In the genomic region with DNA sequence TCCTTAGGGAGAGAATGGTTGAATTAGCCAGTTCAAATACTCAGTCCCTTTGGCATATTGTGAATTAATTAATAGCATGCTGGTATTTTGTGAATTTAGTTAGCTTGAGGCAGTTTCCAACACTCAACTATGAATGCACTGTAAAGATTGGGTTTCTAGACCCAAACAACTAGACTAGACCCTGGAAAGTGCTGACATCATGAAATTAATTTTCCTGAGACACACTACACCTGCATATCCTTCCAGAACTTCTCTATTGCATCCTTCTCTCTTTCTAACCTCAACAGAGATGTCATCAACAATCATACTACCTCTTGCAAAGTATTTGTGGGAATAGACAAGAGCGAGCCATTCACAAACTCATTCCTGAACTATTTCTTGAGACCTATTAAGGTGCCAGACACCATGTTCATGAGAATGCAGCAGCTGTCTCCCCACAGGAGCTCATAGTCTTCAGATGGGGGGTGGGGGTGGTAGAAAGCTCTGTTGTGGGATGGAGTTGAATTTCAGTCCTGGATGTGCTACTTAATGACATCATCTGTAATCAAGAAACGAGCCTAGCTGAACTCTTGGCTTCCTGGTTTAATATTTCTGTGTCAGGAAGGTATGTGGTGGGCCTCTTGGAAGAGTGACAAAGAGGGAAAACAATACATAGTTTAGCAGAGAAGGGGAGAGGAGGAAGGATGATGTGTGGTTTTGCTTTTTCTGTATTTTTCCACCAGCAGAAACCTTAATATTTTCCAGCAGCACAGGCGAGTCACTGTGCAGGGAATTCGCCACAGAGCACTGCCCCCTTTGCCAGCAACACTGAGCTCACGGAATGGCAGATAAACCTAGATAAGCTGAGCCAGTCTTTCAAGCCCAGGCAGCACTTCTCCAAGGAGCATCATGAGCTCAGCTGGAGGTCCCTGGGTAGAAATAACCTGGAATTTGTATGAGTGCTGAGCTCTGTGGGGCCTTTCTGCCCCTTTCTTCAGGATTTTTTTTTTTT, we compare ENCODE assay signal across 9 cellular contexts. TPM values are rescaled to one million over a fixed set of nuclear protein-coding genes. Genes with fewer than 3 reads are reported as not detected.
DNase-seq lines count a peak whose midpoint lies in the region; ATAC-seq and TF ChIP-seq lines count a peak whose summit lies in the region.
"Had no signal": no experiment of that assay in that cellular context is flagged by ENCODE, and none has a peak within 500 bp of the region (broad histone marks: within the 10 kb centered on the region; RNA-seq: fewer than 3 reads in every experiment).

No MANE protein-coding gene starts in this region.

- H3K27ac Mint-ChIP-seq in GM23338, result no peak overlapping the region

- H3K79me2 ChIP-seq in GM23338 (replicated peaks; ENCODE audit: insufficient read depth), result no peaks in the 10 kb centered on the region

- no peak overlapping the region for H3K27ac ChIP-seq in GM23338 (ENCODE audit: low read depth)

- H3K4me3 Mint-ChIP-seq in GM23338, result no peak overlapping the region

- H3K4me1 Mint-ChIP-seq in GM23338, result peaks cover 15% of the 10 kb centered on the region

- ATAC-seq in GM23338, result peak; percentile 29; the same call in 2 of the 3 replicates
- no peak for ATAC-seq in HG02870 (IDR thresholded peaks at IDR 0.05; ENCODE audit: unreplicated experiment)
- ATAC-seq in GM21367 (IDR thresholded peaks at IDR 0.05; ENCODE audit: unreplicated experiment), result no peak

- H3K27me3 ChIP-seq in GM23338 (ENCODE audit: insufficient read depth), result no peaks in the 10 kb centered on the region

- peak overlapping the region; percentile 90; the same call in 1 of the 2 replicates for H2AFZ ChIP-seq in GM23338

- DNase-seq in GM23338 (ENCODE audit: low spot score) (no peak), SW480 (ENCODE audit: low spot score) (peak; percentile 10), glomerular visceral epithelial cell (ENCODE audit: extremely low spot score) (peak; percentile 88), pulmonary artery endothelial cell (ENCODE audit: low read depth, low spot score) (peak; percentile 87), RKO (ENCODE audit: low spot score) (no peak)
- DNase-seq: caudate nucleus, hypothalamus had no signal

- H4K20me1 ChIP-seq in GM23338 (replicated peaks; ENCODE audit: insufficient read depth), result no peaks in the 10 kb centered on the region

- H3K4me2 ChIP-seq in GM23338, result no peak overlapping the region

- H3K27me3 Mint-ChIP-seq in GM23338 (ENCODE audit: insufficient read depth, low read depth, poor library complexity), result peaks cover 5% of the 10 kb centered on the region

- no peaks in the 10 kb centered on the region for H3K36me3 ChIP-seq in GM23338 (ENCODE audit: insufficient read depth)

- peaks cover 8% of the 10 kb centered on the region; the same call in 1 of the 2 replicates for H3K4me1 ChIP-seq in GM23338 (ENCODE audit: insufficient read depth)

- peaks cover 20% of the 10 kb centered on the region for H3K9me3 Mint-ChIP-seq in GM23338

- 0 out of 2 replicates have a peak, but pooled peaks cover 3% of the 10 kb centered on the region for H3K9me2 ChIP-seq in GM23338 (ENCODE audit: insufficient read depth)

- H3K4me3 ChIP-seq in GM23338, result no peak overlapping the region

- H3F3A ChIP-seq in GM23338 (replicated peaks; ENCODE audit: low read depth), result no peaks in the 10 kb centered on the region

- peaks cover 14% of the 10 kb centered on the region for H3K36me3 Mint-ChIP-seq in GM23338 (ENCODE audit: low read depth)

- no peak for TF ChIP-seq CTCF in GM23338 (conservative IDR thresholded peaks at IDR 0.05; ENCODE audit: low read depth in 2 of 2)

TF ChIP-seq in GM23338, 12 proteins besides CTCF, POLR2A, EP300 and RAD21 (continues in another document):
- TF ChIP-seq EZH2phosphoT487 (IDR thresholded peaks at IDR 0.05; ENCODE audit: unreplicated experiment), result no peak
- TF ChIP-seq, protein P1, sequence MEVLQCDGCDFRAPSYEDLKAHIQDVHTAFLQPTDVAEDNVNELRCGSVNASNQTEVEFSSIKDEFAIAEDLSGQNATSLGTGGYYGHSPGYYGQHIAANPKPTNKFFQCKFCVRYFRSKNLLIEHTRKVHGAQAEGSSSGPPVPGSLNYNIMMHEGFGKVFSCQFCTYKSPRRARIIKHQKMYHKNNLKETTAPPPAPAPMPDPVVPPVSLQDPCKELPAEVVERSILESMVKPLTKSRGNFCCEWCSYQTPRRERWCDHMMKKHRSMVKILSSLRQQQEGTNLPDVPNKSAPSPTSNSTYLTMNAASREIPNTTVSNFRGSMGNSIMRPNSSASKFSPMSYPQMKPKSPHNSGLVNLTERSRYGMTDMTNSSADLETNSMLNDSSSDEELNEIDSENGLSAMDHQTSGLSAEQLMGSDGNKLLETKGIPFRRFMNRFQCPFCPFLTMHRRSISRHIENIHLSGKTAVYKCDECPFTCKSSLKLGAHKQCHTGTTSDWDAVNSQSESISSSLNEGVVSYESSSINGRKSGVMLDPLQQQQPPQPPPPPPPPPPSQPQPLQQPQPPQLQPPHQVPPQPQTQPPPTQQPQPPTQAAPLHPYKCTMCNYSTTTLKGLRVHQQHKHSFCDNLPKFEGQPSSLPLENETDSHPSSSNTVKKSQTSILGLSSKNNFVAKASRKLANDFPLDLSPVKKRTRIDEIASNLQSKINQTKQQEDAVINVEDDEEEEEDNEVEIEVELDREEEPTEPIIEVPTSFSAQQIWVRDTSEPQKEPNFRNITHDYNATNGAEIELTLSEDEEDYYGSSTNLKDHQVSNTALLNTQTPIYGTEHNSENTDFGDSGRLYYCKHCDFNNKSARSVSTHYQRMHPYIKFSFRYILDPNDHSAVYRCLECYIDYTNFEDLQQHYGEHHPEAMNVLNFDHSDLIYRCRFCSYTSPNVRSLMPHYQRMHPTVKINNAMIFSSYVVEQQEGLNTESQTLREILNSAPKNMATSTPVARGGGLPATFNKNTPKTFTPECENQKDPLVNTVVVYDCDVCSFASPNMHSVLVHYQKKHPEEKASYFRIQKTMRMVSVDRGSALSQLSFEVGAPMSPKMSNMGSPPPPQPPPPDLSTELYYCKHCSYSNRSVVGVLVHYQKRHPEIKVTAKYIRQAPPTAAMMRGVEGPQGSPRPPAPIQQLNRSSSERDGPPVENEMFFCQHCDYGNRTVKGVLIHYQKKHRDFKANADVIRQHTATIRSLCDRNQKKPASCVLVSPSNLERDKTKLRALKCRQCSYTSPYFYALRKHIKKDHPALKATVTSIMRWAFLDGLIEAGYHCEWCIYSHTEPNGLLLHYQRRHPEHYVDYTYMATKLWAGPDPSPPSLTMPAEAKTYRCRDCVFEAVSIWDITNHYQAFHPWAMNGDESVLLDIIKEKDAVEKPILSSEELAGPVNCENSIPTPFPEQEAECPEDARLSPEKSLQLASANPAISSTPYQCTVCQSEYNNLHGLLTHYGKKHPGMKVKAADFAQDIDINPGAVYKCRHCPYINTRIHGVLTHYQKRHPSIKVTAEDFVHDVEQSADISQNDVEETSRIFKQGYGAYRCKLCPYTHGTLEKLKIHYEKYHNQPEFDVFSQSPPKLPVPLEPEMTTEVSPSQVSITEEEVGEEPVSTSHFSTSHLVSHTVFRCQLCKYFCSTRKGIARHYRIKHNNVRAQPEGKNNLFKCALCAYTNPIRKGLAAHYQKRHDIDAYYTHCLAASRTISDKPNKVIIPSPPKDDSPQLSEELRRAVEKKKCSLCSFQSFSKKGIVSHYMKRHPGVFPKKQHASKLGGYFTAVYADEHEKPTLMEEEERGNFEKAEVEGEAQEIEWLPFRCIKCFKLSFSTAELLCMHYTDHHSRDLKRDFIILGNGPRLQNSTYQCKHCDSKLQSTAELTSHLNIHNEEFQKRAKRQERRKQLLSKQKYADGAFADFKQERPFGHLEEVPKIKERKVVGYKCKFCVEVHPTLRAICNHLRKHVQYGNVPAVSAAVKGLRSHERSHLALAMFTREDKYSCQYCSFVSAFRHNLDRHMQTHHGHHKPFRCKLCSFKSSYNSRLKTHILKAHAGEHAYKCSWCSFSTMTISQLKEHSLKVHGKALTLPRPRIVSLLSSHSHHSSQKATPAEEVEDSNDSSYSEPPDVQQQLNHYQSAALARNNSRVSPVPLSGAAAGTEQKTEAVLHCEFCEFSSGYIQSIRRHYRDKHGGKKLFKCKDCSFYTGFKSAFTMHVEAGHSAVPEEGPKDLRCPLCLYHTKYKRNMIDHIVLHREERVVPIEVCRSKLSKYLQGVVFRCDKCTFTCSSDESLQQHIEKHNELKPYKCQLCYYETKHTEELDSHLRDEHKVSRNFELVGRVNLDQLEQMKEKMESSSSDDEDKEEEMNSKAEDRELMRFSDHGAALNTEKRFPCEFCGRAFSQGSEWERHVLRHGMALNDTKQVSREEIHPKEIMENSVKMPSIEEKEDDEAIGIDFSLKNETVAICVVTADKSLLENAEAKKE (CRISPR knock-in tag; IDR thresholded peaks at IDR 0.05), result no peak
- TF ChIP-seq JUNB (IDR thresholded peaks at IDR 0.05; ENCODE audit: unreplicated experiment), result no peak
- TF ChIP-seq NANOG (IDR thresholded peaks at IDR 0.05; ENCODE audit: borderline replicate concordance), result no peak
- TF ChIP-seq, protein P2, sequence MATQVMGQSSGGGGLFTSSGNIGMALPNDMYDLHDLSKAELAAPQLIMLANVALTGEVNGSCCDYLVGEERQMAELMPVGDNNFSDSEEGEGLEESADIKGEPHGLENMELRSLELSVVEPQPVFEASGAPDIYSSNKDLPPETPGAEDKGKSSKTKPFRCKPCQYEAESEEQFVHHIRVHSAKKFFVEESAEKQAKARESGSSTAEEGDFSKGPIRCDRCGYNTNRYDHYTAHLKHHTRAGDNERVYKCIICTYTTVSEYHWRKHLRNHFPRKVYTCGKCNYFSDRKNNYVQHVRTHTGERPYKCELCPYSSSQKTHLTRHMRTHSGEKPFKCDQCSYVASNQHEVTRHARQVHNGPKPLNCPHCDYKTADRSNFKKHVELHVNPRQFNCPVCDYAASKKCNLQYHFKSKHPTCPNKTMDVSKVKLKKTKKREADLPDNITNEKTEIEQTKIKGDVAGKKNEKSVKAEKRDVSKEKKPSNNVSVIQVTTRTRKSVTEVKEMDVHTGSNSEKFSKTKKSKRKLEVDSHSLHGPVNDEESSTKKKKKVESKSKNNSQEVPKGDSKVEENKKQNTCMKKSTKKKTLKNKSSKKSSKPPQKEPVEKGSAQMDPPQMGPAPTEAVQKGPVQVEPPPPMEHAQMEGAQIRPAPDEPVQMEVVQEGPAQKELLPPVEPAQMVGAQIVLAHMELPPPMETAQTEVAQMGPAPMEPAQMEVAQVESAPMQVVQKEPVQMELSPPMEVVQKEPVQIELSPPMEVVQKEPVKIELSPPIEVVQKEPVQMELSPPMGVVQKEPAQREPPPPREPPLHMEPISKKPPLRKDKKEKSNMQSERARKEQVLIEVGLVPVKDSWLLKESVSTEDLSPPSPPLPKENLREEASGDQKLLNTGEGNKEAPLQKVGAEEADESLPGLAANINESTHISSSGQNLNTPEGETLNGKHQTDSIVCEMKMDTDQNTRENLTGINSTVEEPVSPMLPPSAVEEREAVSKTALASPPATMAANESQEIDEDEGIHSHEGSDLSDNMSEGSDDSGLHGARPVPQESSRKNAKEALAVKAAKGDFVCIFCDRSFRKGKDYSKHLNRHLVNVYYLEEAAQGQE (IDR thresholded peaks at IDR 0.05; ENCODE audit: unreplicated experiment), result no peak
- no peak for TF ChIP-seq ZNF331 (CRISPR knock-in tag; IDR thresholded peaks at IDR 0.05; ENCODE audit: low read depth)

RNA-seq across cellular contexts. Expression of a gene that starts 53.1 kb away (rescaled TPM):
- not detected in 2 replicates for total RNA-seq in GM23338 (2014; rRNA removed; shearing (Covaris generic))
- not detected in 2 replicates for polyA plus RNA-seq in GM23338 (2016; fragmentation: Nextera tagmentation; extraction: Ambion mirVana)
- total RNA-seq in pulmonary artery endothelial cell, result 0.11 TPM in 1 of 2 replicates, not detected in the other

Comparison
In these comparisons a context has a peak if more than half of its experiments do, and no peak if none do; other contexts are left out.
1. DNase-seq: peak in SW480 (single experiment), glomerular visceral epithelial cell (single experiment) and pulmonary artery endothelial cell (single experiment); none in GM23338 (single experiment) and RKO (single experiment).